ENCODE assay signal across 15 cellular contexts in genomic region chr5:113223315-113223714, GRCh38.
DNase-seq lines count a peak whose midpoint lies in the region; ATAC-seq and TF ChIP-seq lines count a peak whose summit lies in the region.
"Had no signal": no experiment of that assay in that cellular context is flagged by ENCODE, and none has a peak within 500 bp of the region (broad histone marks: within the 10 kb centered on the region; RNA-seq: fewer than 3 reads in every experiment).

No MANE protein-coding gene starts in this region.

- DNase-seq in heart left ventricle (no peak), cardiac septum (ENCODE audit: low spot score) (no peak), WERI-Rb-1 (no peak), osteoblast (ENCODE audit: insufficient read length, low spot score, missing footprints) (peak; percentile 11), testis (no peak), left colon (no peak)
- DNase-seq: 8988T; CD4-positive, alpha-beta memory T cell; DMS153; DMS79; GF-D8; HCEC 1CT had no signal

- H3K36me3 ChIP-seq in heart left ventricle = no peaks in the 10 kb centered on the region
- peaks cover 40% of the 10 kb centered on the region for H3K36me3 ChIP-seq in WERI-Rb-1
- H3K36me3 ChIP-seq in osteoblast (ENCODE audit: insufficient read depth, low read length) = no peaks in the 10 kb centered on the region
- no peaks in the 10 kb centered on the region for H3K36me3 ChIP-seq in testis (ENCODE audit: low read depth, missing control alignments)
- H3K36me3 ChIP-seq: BLaER1 had no signal

- TF ChIP-seq CTCF in heart left ventricle (IDR thresholded peaks at IDR 0.05) (no peak), WERI-Rb-1 (IDR thresholded peaks at IDR 0.05; ENCODE audit: low read depth, low read length) (no peak), osteoblast (IDR thresholded peaks at IDR 0.05; ENCODE audit: extremely low read depth, low read depth, low read length) (no peak), testis (IDR thresholded peaks at IDR 0.05) (no peak)

- no peak for ATAC-seq in heart left ventricle
- no peak for ATAC-seq in left colon
- ATAC-seq in GM18868 (IDR thresholded peaks at IDR 0.05; ENCODE audit: unreplicated experiment) = no peak

- H3K4me1 ChIP-seq in heart left ventricle = peaks cover 0 to 55% (median 32%) of the 10 kb centered on the region in 12 donors
- peaks cover 22% of the 10 kb centered on the region for H3K4me1 ChIP-seq in osteoblast (ENCODE audit: insufficient read depth, low read length)
- H3K4me1 ChIP-seq in testis = no peaks in the 10 kb centered on the region
- H3K4me1 ChIP-seq: BLaER1 had no signal

- no peak overlapping the region for H2AFZ ChIP-seq in osteoblast (ENCODE audit: low read length)

- 68 to 78% (median 77%) methylated on average over 3 of the region's 3 CpGs for WGBS in heart left ventricle, 4 donors
- 84 to 90% methylated on average over 3 of the region's 3 CpGs for whole genome bisulfite sequencing in testis, 2 donors

- H3K79me2 ChIP-seq in osteoblast (ENCODE audit: insufficient read depth, low read length) = no peaks in the 10 kb centered on the region

- H3K27me3 ChIP-seq in heart left ventricle (no peaks in the 10 kb centered on the region), WERI-Rb-1 (ENCODE audit: insufficient read depth, low read depth, severe bottlenecking) (no peaks in the 10 kb centered on the region), osteoblast (ENCODE audit: insufficient read depth, low read length) (no peaks in the 10 kb centered on the region), testis (no peaks in the 10 kb centered on the region)
- H3K27me3 ChIP-seq: BLaER1 had no signal

- no peaks in the 10 kb centered on the region for H3K9me3 ChIP-seq in heart left ventricle
- no peaks in the 10 kb centered on the region for H3K9me3 ChIP-seq in WERI-Rb-1 (ENCODE audit: severe bottlenecking)
- H3K9me3 ChIP-seq in osteoblast (ENCODE audit: low read depth, low read length) = no peaks in the 10 kb centered on the region
- H3K9me3 ChIP-seq in testis = no peaks in the 10 kb centered on the region
- H3K9me3 ChIP-seq: BLaER1 had no signal

- intact Hi-C loops in heart left ventricle (cut with DNase I) (no loop called here), cardiac septum (cut with DNase I) (no loop called here), testis (cut with DNase I; ENCODE audit: low total_unique reads) (no loop called here), left colon (cut with DNase I, micrococcal nuclease) (no loop called here)

- TF ChIP-seq POLR2A in heart left ventricle (IDR thresholded peaks at IDR 0.05) (no peak), testis (IDR thresholded peaks at IDR 0.05) (no peak)

- no peak overlapping the region for H3K4me3 ChIP-seq in heart left ventricle
- no peak overlapping the region for H3K4me3 ChIP-seq in WERI-Rb-1 (ENCODE audit: low read depth, low read length)
- H3K4me3 ChIP-seq in osteoblast (ENCODE audit: insufficient read depth, low read length) = no peak overlapping the region
- H3K4me3 ChIP-seq in testis = no peak overlapping the region
- H3K4me3 ChIP-seq: BLaER1 had no signal

- peak overlapping the region in 7 of 12 donors; percentile 5 to 70 (median 46) for H3K27ac ChIP-seq in heart left ventricle
- peak overlapping the region; percentile 16; the same call in 1 of the 2 replicates for H3K27ac ChIP-seq in WERI-Rb-1
- peak overlapping the region; percentile 52 for H3K27ac ChIP-seq in osteoblast (ENCODE audit: low read depth, low read length)
- H3K27ac ChIP-seq in testis = no peak overlapping the region
- H3K27ac ChIP-seq: BLaER1, HL-60 had no signal

- H3K4me2 ChIP-seq in osteoblast (ENCODE audit: insufficient read depth, low read length) = no peak overlapping the region
- H3K4me2 ChIP-seq: BLaER1 had no signal

- H4K20me1 ChIP-seq in osteoblast (ENCODE audit: insufficient read depth, low read length) = no peaks in the 10 kb centered on the region
- H4K20me1 ChIP-seq: BLaER1 had no signal

Comparison
In these comparisons a context has a peak if more than half of its experiments do, and no peak if none do; other contexts are left out.
1. H3K27ac ChIP-seq: peak in heart left ventricle (7 of 12), WERI-Rb-1 (single experiment) and osteoblast (single experiment); none in testis (0 of 2).